17 cellular contexts compared by ENCODE assay signal in genomic region chr14:100199240-100199860, GRCh38. TPM values are rescaled to one million over a fixed set of nuclear protein-coding genes. Genes with fewer than 3 reads are reported as not detected.
DNase-seq lines count a peak whose midpoint lies in the region; ATAC-seq, FAIRE-seq and TF ChIP-seq lines count a peak whose summit lies in the region.
"Had no signal": no experiment of that assay in that cellular context is flagged by ENCODE, and none has a peak within 500 bp of the region (broad histone marks: within the 10 kb centered on the region; RNA-seq: fewer than 3 reads in every experiment).

No MANE protein-coding gene starts in this region.

- TF ChIP-seq CTCF in A549 (IDR thresholded peaks at IDR 0.05): no peak
- no peak for TF ChIP-seq CTCF in H9 (conservative IDR thresholded peaks at IDR 0.05)
- no peak for TF ChIP-seq CTCF in WTC11 (IDR thresholded peaks at IDR 0.05)
- TF ChIP-seq CTCF in keratinocyte (optimal IDR thresholded peaks at IDR 0.05 in 1 of 3, IDR thresholded peaks at IDR 0.05 in 1 of 3, conservative IDR thresholded peaks at IDR 0.05 in 1 of 3; ENCODE audit: extremely low read depth in 1 of 3, insufficient read depth in 2 of 3, low read length in 3 of 3): no peak

- H3K4me1 Mint-ChIP-seq in H9: peaks cover 15 to 18% of the 10 kb centered on the region in 2 experiments
- H3K4me1 Mint-ChIP-seq in WTC11: peaks cover 9% of the 10 kb centered on the region

- no peak overlapping the region for H2BK20ac ChIP-seq in H9 (ENCODE audit: low read depth, low read length, poor library complexity, severe bottlenecking)

- H3K9me1 ChIP-seq in keratinocyte (ENCODE audit: control insufficient read depth, extremely low read depth, insufficient read depth, low read length): no peaks in the 10 kb centered on the region

- H4K5ac ChIP-seq in H9 (ENCODE audit: insufficient read length, low read depth, low read length): no peak overlapping the region

- no peak for TF ChIP-seq POLR2A in A549 (IDR thresholded peaks at IDR 0.05; ENCODE audit: low read length)

- H2BK120ac ChIP-seq in H9 (ENCODE audit: low read depth, low read length, poor library complexity, severe bottlenecking): no peak overlapping the region

- no peak overlapping the region for H3K56ac ChIP-seq in H9 (ENCODE audit: insufficient read length, low read depth, low read length)

- ATAC-seq in A549: peak; percentile 36 to 50; a peak in 5 of 6 replicates
- ATAC-seq in WTC11: peak; percentile 60
- ATAC-seq in HG03139 (IDR thresholded peaks at IDR 0.05; ENCODE audit: unreplicated experiment): no peak

- H3K27ac ChIP-seq in A549 (peak overlapping the region in 1 of 2 experiments; percentile 56; a peak in 3 of 6 replicates), H9 (ENCODE audit: insufficient read length, low read depth, low read length) (no peak overlapping the region), keratinocyte (ENCODE audit: control insufficient read depth, insufficient read depth, low read length) (no peak overlapping the region)
- H3K27ac ChIP-seq: BLaER1 treated with 17β-estradiol and CSF1 and Interleukin-3, amounts not matched to agents 10 nM and 100 nM had no signal

- H3K4me3 Mint-ChIP-seq in H9 (no peak overlapping the region), WTC11 (no peak overlapping the region)
- H3K4me3 Mint-ChIP-seq: CD8-positive, alpha-beta memory T cell had no signal

- no peak overlapping the region for H3K23ac ChIP-seq in H9 (ENCODE audit: insufficient read length, low read depth, low read length)

- no peak for TF ChIP-seq EP300 in A549 (IDR thresholded peaks at IDR 0.05)

- no peak overlapping the region for H3T11ph ChIP-seq in H9 (ENCODE audit: low read length)

- POLR2A ChIA-PET in A549 (lab: Yijun Ruan, JAX): no interaction called here
- POLR2A ChIA-PET in WTC11 (lab: Charles Lee): no interaction called here

- H4K20me1 ChIP-seq in H9 (ENCODE audit: control insufficient read depth, insufficient read depth, insufficient read length): no peaks in the 10 kb centered on the region
- H4K20me1 ChIP-seq in keratinocyte (ENCODE audit: control insufficient read depth, extremely low read depth, insufficient read depth, low read length): no peaks in the 10 kb centered on the region
- H4K20me1 ChIP-seq: BLaER1 treated with 17β-estradiol and CSF1 and Interleukin-3, amounts not matched to agents 10 nM and 100 nM had no signal

- H3K14ac ChIP-seq in H9 (ENCODE audit: insufficient read depth, low read length): no peak overlapping the region

- H3K9me3 ChIP-seq in A549 (no peaks in the 10 kb centered on the region), H9 (ENCODE audit: control insufficient read depth, low read depth, low read length) (no peaks in the 10 kb centered on the region), keratinocyte (ENCODE audit: control insufficient read depth, low read depth, low read length) (no peaks in the 10 kb centered on the region)
- H3K9me3 ChIP-seq: BLaER1 treated with 17β-estradiol and CSF1 and Interleukin-3, amounts not matched to agents 10 nM and 100 nM had no signal

- H4K91ac ChIP-seq in H9 (ENCODE audit: insufficient read length, low read depth, low read length): no peak overlapping the region

- H3K27me3 ChIP-seq in H9 (ENCODE audit: insufficient read depth, low read length) (no peaks in the 10 kb centered on the region), keratinocyte (ENCODE audit: control insufficient read depth, extremely low read depth, insufficient read depth, low read length) (no peaks in the 10 kb centered on the region)
- H3K27me3 ChIP-seq: BLaER1 treated with 17β-estradiol and CSF1 and Interleukin-3, amounts not matched to agents 10 nM and 100 nM had no signal

- no peak overlapping the region for H2BK5ac ChIP-seq in H9 (ENCODE audit: insufficient read length, low read length)

- no peaks in the 10 kb centered on the region for H3K9me3 Mint-ChIP-seq in H9
- H3K9me3 Mint-ChIP-seq in WTC11: no peaks in the 10 kb centered on the region
- H3K9me3 Mint-ChIP-seq: CD8-positive, alpha-beta memory T cell had no signal

- no peaks in the 10 kb centered on the region for H3K23me2 ChIP-seq in H9 (ENCODE audit: insufficient read length, low read depth, low read length, poor library complexity, severe bottlenecking)

- peak overlapping the region; percentile 58 for H3K18ac ChIP-seq in H9 (ENCODE audit: insufficient read length, low read depth, low read length)

- H3K27me3 Mint-ChIP-seq in H9 (ENCODE audit: low read depth): peaks cover 5% of the 10 kb centered on the region
- H3K27me3 Mint-ChIP-seq in WTC11 (ENCODE audit: low read depth): peaks cover 3% of the 10 kb centered on the region; the same call in 1 of the 2 replicates

- H3K36me3 Mint-ChIP-seq in H9 (ENCODE audit: insufficient read depth in 1 of 3, low read depth in 3 of 3) (no peaks in the 10 kb centered on the region), WTC11 (no peaks in the 10 kb centered on the region)
- H3K36me3 Mint-ChIP-seq: CD8-positive, alpha-beta memory T cell had no signal

- H3K4me1 ChIP-seq in A549: peaks cover 10% of the 10 kb centered on the region
- no peaks in the 10 kb centered on the region for H3K4me1 ChIP-seq in H9 (ENCODE audit: insufficient read depth, low read length)
- peaks cover 12% of the 10 kb centered on the region for H3K4me1 ChIP-seq in keratinocyte (ENCODE audit: control insufficient read depth, extremely low read depth, insufficient read depth, low read length)

- no peaks in the 10 kb centered on the region for H3K79me1 ChIP-seq in H9 (ENCODE audit: insufficient read depth, low read depth, low read length, poor library complexity, severe bottlenecking)

- H3K4ac ChIP-seq in H9 (ENCODE audit: low read depth, low read length): no peak overlapping the region

- H3K4me3 ChIP-seq in A549 (no peak overlapping the region), keratinocyte (ENCODE audit: control insufficient read depth in 2 of 3, extremely low read depth in 1 of 3, insufficient read depth in 2 of 3, low read depth in 1 of 3, low read length in 3 of 3) (no peak overlapping the region)
- H3K4me3 ChIP-seq: BLaER1 treated with 17β-estradiol and CSF1 and Interleukin-3, amounts not matched to agents 10 nM and 100 nM had no signal

- H3K4me2 ChIP-seq in A549: no peak overlapping the region
- H3K4me2 ChIP-seq in H9 (ENCODE audit: insufficient read depth, insufficient read length, low read length): no peak overlapping the region
- peak overlapping the region; percentile 30 for H3K4me2 ChIP-seq in keratinocyte (ENCODE audit: control insufficient read depth, extremely low read depth, insufficient read depth, low read depth, low read length)

- dilution Hi-C loops in keratinocyte (cut with MboI; ENCODE audit: extremely low pct_ligation_motif_present, low sequenced_read_pairs): no loop called here

- DNase-seq in A549 (ENCODE audit: low read depth in 1 of 2, low spot score in 1 of 2): no peak
- DNase-seq in H9: no peak
- no peak for DNase-seq in WTC11 (ENCODE audit: low spot score)
- DNase-seq in keratinocyte (ENCODE audit: low read depth, low spot score): no peak
- DNase-seq in NCI-H524 treated with DMSO at 0.1 percent for 48 hours (lab: John Stamatoyannopoulos, UW): no peak
- no peak for DNase-seq in iPS-NIHi7 (ENCODE audit: extremely low spot score)
- DNase-seq in SHP77 treated with DMSO at 0.1 percent for 48 hours (lab: John Stamatoyannopoulos, UW): no peak
- DNase-seq: CD8-positive, alpha-beta memory T cell; DMS79 treated with DMSO at 0.1 percent for 48 hours; Kasumi-1; NCI-H1105; NCI-H1694; NCI-H2227 treated with DMSO at 0.1 percent for 48 hours; NCI-H524 had no signal

- FAIRE-seq in A549 (lab: Jason Lieb, UNC): no peak
- FAIRE-seq in keratinocyte (lab: Jason Lieb, UNC): peak; percentile 69

- no peak overlapping the region for H2AK5ac ChIP-seq in H9 (ENCODE audit: insufficient read length, low read length)

- WGBS in A549 (ENCODE audit: missing lambda C conversion rate): 80% methylated on average over 8 of the region's 8 CpGs
- no CpG with 5 or more reads among the region's 8 CpGs for WGBS in H9 (ENCODE audit: extremely low coverage, insufficient read length, low lambda C conversion rate)

- no peaks in the 10 kb centered on the region for H3K79me2 ChIP-seq in H9 (ENCODE audit: insufficient read depth, low read length)
- no peaks in the 10 kb centered on the region for H3K79me2 ChIP-seq in keratinocyte (ENCODE audit: control insufficient read depth, insufficient read depth, low read length)

- H2BK12ac ChIP-seq in H9 (ENCODE audit: insufficient read length, low read depth, low read length): no peak overlapping the region

- H3K27ac Mint-ChIP-seq in H9 (peak overlapping the region in 1 of 3 experiments; percentile 80; a peak in 2 of 7 replicates), WTC11 (no peak overlapping the region)
- H3K27ac Mint-ChIP-seq: CD8-positive, alpha-beta memory T cell had no signal

- no peaks in the 10 kb centered on the region for H3K36me3 ChIP-seq in keratinocyte (ENCODE audit: control insufficient read depth in 2 of 2, extremely low read depth in 1 of 2, insufficient read depth in 2 of 2, low read length in 2 of 2)
- H3K36me3 ChIP-seq: BLaER1 treated with 17β-estradiol and CSF1 and Interleukin-3, amounts not matched to agents 10 nM and 100 nM had no signal

- H2AFZ ChIP-seq in H9 (ENCODE audit: low read length) (no peak overlapping the region), keratinocyte (ENCODE audit: control insufficient read depth, low read length) (peak overlapping the region; percentile 73)

- H4K8ac ChIP-seq in H9 (replicated peaks; ENCODE audit: insufficient read length, low read depth, low read length): no peak overlapping the region

- TF ChIP-seq RAD21 in A549 (conservative IDR thresholded peaks at IDR 0.05 in 1 of 2, IDR thresholded peaks at IDR 0.05 in 1 of 2): no peak

- H3K9ac ChIP-seq in H9 (ENCODE audit: extremely low read depth, insufficient read length, low read length): no peak overlapping the region
- H3K9ac ChIP-seq in keratinocyte (ENCODE audit: control insufficient read depth, extremely low read depth, insufficient read depth, low read length): no peak overlapping the region
- H3K9ac ChIP-seq: BLaER1 treated with 17β-estradiol and CSF1 and Interleukin-3, amounts not matched to agents 10 nM and 100 nM had no signal

- CTCF ChIA-PET in A549 (lab: Yijun Ruan, JAX): interaction anchor here (0.6 to 0.9 kb wide), 2 partner anchors 92 to 99 kb away, joined by 3 to 4 read pairs; no protein-coding TSS in a partner anchor
- CTCF ChIA-PET in WTC11 (lab: Charles Lee): interaction anchor here (0.7 to 1.7 kb wide), 4 partner anchors 25 to 374 kb away, joined by 3 to 5 read pairs (median 4); no protein-coding TSS in a partner anchor

- no peak overlapping the region; the same call in 1 of the 2 replicates for H2BK15ac ChIP-seq in H9 (ENCODE audit: low read depth, low read length)

RNA-seq across cellular contexts. Expression of gene YY1, which starts 39.6 kb away (rescaled TPM):
- polyA plus RNA-seq in A549 (2011; rRNA removed): 61.6 and 65.8 TPM in 2 replicates
- 23.0 and 24.3 TPM in 2 replicates for polyA plus RNA-seq in A549 (2012; cell fraction: cytosol; rRNA removed)
- 22.9 and 23.5 TPM in 2 replicates for polyA plus RNA-seq in A549 (2012; cell fraction: nucleus; rRNA removed)
- 58.1 to 59.6 TPM (median 58.4 TPM) in 3 replicates for polyA plus RNA-seq in A549 (2017; fragmentation: RNase III; extraction: RNeasy Plus Mini Kit Qiagen cat#74134 plus additional on column Dnase treatment)
- polyA minus RNA-seq in A549 (2011; rRNA and poly(A)+ RNA removed): 27.6 and 36.8 TPM in 2 replicates
- 103 and 106 TPM in 2 replicates for total RNA-seq in H9 (2021)
- total RNA-seq in WTC11 (2021): 78.8 to 83.1 TPM (median 81.9 TPM) in 3 replicates
- 34.9 to 65.6 TPM (median 38.3 TPM) in 3 replicates for polyA plus RNA-seq in keratinocyte
- 168 TPM for polyA plus RNA-seq in keratinocyte (2011; ENCODE audit: low read depth)
- polyA plus RNA-seq in keratinocyte (2011; cell fraction: cytosol; rRNA removed): 36.2 and 61.6 TPM in 2 replicates
- 39.4 and 52.3 TPM in 2 replicates for polyA plus RNA-seq in keratinocyte (2011; cell fraction: nucleus; rRNA removed)
- polyA plus RNA-seq in keratinocyte (2012; ENCODE audit: low replicate concordance): 42.1 and 62.3 TPM in 2 replicates
- polyA minus RNA-seq in keratinocyte: 16.4 to 31.7 TPM (median 28.0 TPM) in 3 replicates
- polyA minus RNA-seq in keratinocyte (2011; cell fraction: cytosol; rRNA and poly(A)+ RNA removed): 28.0 TPM
- polyA minus RNA-seq in keratinocyte (2011; cell fraction: nucleus; rRNA and poly(A)+ RNA removed): 21.8 and 31.6 TPM in 2 replicates

RNA-seq across cellular contexts. Expression of gene DEGS2, which starts 39.9 kb away (rescaled TPM):
- polyA plus RNA-seq in A549 (2011; rRNA removed) (0.38 and 0.93 TPM in 2 replicates), A549 (2017; fragmentation: RNase III; extraction: RNeasy Plus Mini Kit Qiagen cat#74134 plus additional on column Dnase treatment) (1.1 to 2.3 TPM (median 1.6 TPM) in 3 replicates), keratinocyte (0.34 to 0.59 TPM (median 0.46 TPM) in 3 replicates)
- polyA plus RNA-seq in A549 (2012; cell fraction: cytosol; rRNA removed): 1.2 and 1.9 TPM in 2 replicates
- 2.1 and 4.4 TPM in 2 replicates for polyA plus RNA-seq in A549 (2012; cell fraction: nucleus; rRNA removed)
- polyA minus RNA-seq in A549 (2011; rRNA and poly(A)+ RNA removed): 0.39 and 0.91 TPM in 2 replicates
- total RNA-seq in H9 (2021) (0.59 and 0.72 TPM in 2 replicates), WTC11 (2021) (0.53 to 1.6 TPM (median 0.55 TPM) in 3 replicates)
- 0.67 TPM for polyA plus RNA-seq in keratinocyte (2011; ENCODE audit: low read depth)
- polyA plus RNA-seq in keratinocyte (2011; cell fraction: cytosol; rRNA removed): 0.07 and 0.23 TPM in 2 replicates
- polyA plus RNA-seq in keratinocyte (2011; cell fraction: nucleus; rRNA removed): 0.46 and 0.84 TPM in 2 replicates
- polyA plus RNA-seq in keratinocyte (2012; ENCODE audit: low replicate concordance): 0.22 and 21.8 TPM in 2 replicates
- polyA minus RNA-seq in keratinocyte: 0.06 to 0.26 TPM in 2 of 3 replicates, not detected in the other
- not detected for polyA minus RNA-seq in keratinocyte (2011; cell fraction: cytosol; rRNA and poly(A)+ RNA removed)
- polyA minus RNA-seq in keratinocyte (2011; cell fraction: nucleus; rRNA and poly(A)+ RNA removed): 1.2 and 2.3 TPM in 2 replicates
- total RNA-seq: A172 had no signal
